In genomic region chrX:16119353-16120220, GRCh38 we compare ENCODE assay signal across 7 cellular contexts. TPM values are rescaled to one million over a fixed set of nuclear protein-coding genes. Genes with fewer than 3 reads are reported as not detected.
A peak's percentile ranks its signal among the peaks of the same experiment; 100 is the strongest.
DNase-seq lines count a peak whose midpoint lies in the region; ATAC-seq and TF ChIP-seq lines count a peak whose summit lies in the region.

No MANE protein-coding gene starts in this region.

- H3K9ac ChIP-seq in Karpas-422 (ENCODE audit: low read length) = peak overlapping the region; percentile 21; the same call in 1 of the 2 replicates
- no peak overlapping the region for H3K9ac ChIP-seq in smooth muscle cell (ENCODE audit: low read depth)

- H3K27me3 ChIP-seq in Karpas-422 (ENCODE audit: low read length) (no peaks in the 10 kb centered on the region), smooth muscle cell (ENCODE audit: low read depth) (no peaks in the 10 kb centered on the region)

- H3K27ac ChIP-seq in Karpas-422 (ENCODE audit: low read length) (peak overlapping the region; percentile 59), smooth muscle cell (ENCODE audit: low read depth) (no peak overlapping the region)

- no peaks in the 10 kb centered on the region for H3K36me3 ChIP-seq in Karpas-422 (ENCODE audit: insufficient read depth, low read length)
- no peaks in the 10 kb centered on the region for H3K36me3 ChIP-seq in smooth muscle cell (ENCODE audit: low read depth)

- H3K9me3 ChIP-seq in Karpas-422 (ENCODE audit: low read length) (no peaks in the 10 kb centered on the region), smooth muscle cell (replicated peaks; ENCODE audit: low read depth) (no peaks in the 10 kb centered on the region)

- peak overlapping the region; percentile 52 for H3K4me2 ChIP-seq in Karpas-422 (ENCODE audit: low read depth, low read length, poor library complexity, severe bottlenecking)
- no peak overlapping the region for H3K4me2 ChIP-seq in smooth muscle cell

- no peaks in the 10 kb centered on the region for H3K79me2 ChIP-seq in Karpas-422 (ENCODE audit: low read length)
- H3K79me2 ChIP-seq in smooth muscle cell (ENCODE audit: low read depth) = peaks cover 3% of the 10 kb centered on the region

- 61% methylated on average over 5 of the region's 5 CpGs for WGBS in smooth muscle cell (ENCODE audit: low lambda C conversion rate)

- no peaks in the 10 kb centered on the region; the same call in 1 of the 2 replicates for H3K9me2 ChIP-seq in Karpas-422 (replicated peaks; ENCODE audit: insufficient read depth, low read length)

- H3F3A ChIP-seq in smooth muscle cell (ENCODE audit: low read depth) = peaks cover 3% of the 10 kb centered on the region

- peak overlapping the region; percentile 22; the same call in 1 of the 2 replicates for H3K4me3 ChIP-seq in Karpas-422 (ENCODE audit: low read length)
- H3K4me3 ChIP-seq in smooth muscle cell = no peak overlapping the region

- peak overlapping the region; percentile 25; the same call in 1 of the 2 replicates for H2AFZ ChIP-seq in Karpas-422 (ENCODE audit: low read length)
- H2AFZ ChIP-seq in smooth muscle cell (ENCODE audit: low read depth) = peak overlapping the region; percentile 34

- H3K4me1 ChIP-seq in Karpas-422 (ENCODE audit: low read length) (peaks cover 50% of the 10 kb centered on the region), smooth muscle cell (ENCODE audit: low read depth) (peaks cover 5% of the 10 kb centered on the region)

- no peak for TF ChIP-seq CTCF in smooth muscle cell (IDR thresholded peaks at IDR 0.05; ENCODE audit: borderline replicate concordance, insufficient read depth, poor library complexity, severe bottlenecking)

- peak; percentile 69 for DNase-seq in Karpas-422
- DNase-seq in smooth muscle cell (lab: John Stamatoyannopoulos, UW; ENCODE audit: unreplicated experiment) = no peak
- no peak for DNase-seq in globus pallidus (ENCODE audit: low spot score)
- no peak for DNase-seq in HuH-7 (ENCODE audit: low spot score)
- DNase-seq in NCI-H2029 treated with DMSO at 0.1 percent for 48 hours (lab: John Stamatoyannopoulos, UW) = no peak

- ATAC-seq in GM19025 (IDR thresholded peaks at IDR 0.05; ENCODE audit: low read depth, unreplicated experiment) (peak; percentile 81), HG02678 (IDR thresholded peaks at IDR 0.05; ENCODE audit: unreplicated experiment) (peak; percentile 89)

- H4K20me1 ChIP-seq in Karpas-422 (ENCODE audit: insufficient read depth, low read depth, low read length) (no peaks in the 10 kb centered on the region), smooth muscle cell (ENCODE audit: low read depth) (no peaks in the 10 kb centered on the region)

RNA-seq across cellular contexts. Expression of gene GRPR, which starts 3.8 kb away (rescaled TPM):
- total RNA-seq in Karpas-422 (2014; rRNA removed; shearing (Covaris generic); ENCODE audit: low replicate concordance) = 0.45 TPM in 1 of 2 replicates, not detected in the other
- total RNA-seq in smooth muscle cell = 2.1 and 4.3 TPM in 2 replicates
- polyA plus RNA-seq in smooth muscle cell = 1.3 and 1.7 TPM in 2 replicates

RNA-seq across cellular contexts. Expression of gene MAGEB17, which starts 47.7 kb away (rescaled TPM):
- not detected in 2 replicates for total RNA-seq in Karpas-422 (2014; rRNA removed; shearing (Covaris generic); ENCODE audit: low replicate concordance)
- total RNA-seq in smooth muscle cell = not detected in 2 replicates
- polyA plus RNA-seq in smooth muscle cell = 0.32 and 0.50 TPM in 2 replicates
